In the genomic region with DNA sequence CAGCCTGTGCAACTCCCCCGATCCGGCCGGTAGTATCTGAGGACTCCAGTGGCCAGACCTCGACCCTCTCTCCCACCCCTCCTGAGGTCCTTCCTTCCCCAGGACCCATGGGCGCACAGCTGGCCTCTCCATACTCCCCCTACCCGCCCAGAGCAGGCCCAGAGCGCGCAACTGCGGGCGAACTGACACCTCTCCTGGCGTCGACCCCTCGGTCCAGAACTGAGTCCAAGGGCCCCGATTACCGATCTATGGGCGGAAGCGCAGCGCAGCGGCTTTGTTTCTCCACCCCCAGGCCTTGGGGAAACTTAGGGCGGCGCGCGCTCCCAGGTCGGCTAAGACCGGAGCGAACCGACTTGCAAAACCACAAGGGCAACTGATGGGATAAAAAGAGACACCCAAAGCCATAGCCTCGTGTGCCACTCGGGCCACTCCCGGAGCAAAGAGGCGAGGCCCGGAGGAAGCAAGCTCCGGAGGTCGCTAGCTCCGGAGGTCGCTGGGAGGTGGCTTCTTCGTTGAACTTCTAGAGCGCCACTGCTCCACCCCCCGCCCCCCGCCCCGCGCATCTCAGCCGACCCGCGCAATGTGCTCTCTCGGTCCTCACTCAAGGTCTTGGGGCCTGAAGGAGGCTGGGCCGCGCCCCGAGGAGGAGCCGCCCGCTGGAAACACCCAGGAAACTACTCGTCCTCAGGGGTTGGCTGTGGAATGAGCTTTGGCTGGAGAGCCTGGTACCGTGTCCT, we compare ENCODE assay signal across 1 cellular context.
TF ChIP-seq lines count a peak whose summit lies in the region.

No MANE protein-coding gene starts in this region.

TF ChIP-seq in K562, 482 proteins besides CTCF, POLR2A, EP300 and RAD21 (continued from another document and continues in another):
- TF ChIP-seq, protein P1, sequence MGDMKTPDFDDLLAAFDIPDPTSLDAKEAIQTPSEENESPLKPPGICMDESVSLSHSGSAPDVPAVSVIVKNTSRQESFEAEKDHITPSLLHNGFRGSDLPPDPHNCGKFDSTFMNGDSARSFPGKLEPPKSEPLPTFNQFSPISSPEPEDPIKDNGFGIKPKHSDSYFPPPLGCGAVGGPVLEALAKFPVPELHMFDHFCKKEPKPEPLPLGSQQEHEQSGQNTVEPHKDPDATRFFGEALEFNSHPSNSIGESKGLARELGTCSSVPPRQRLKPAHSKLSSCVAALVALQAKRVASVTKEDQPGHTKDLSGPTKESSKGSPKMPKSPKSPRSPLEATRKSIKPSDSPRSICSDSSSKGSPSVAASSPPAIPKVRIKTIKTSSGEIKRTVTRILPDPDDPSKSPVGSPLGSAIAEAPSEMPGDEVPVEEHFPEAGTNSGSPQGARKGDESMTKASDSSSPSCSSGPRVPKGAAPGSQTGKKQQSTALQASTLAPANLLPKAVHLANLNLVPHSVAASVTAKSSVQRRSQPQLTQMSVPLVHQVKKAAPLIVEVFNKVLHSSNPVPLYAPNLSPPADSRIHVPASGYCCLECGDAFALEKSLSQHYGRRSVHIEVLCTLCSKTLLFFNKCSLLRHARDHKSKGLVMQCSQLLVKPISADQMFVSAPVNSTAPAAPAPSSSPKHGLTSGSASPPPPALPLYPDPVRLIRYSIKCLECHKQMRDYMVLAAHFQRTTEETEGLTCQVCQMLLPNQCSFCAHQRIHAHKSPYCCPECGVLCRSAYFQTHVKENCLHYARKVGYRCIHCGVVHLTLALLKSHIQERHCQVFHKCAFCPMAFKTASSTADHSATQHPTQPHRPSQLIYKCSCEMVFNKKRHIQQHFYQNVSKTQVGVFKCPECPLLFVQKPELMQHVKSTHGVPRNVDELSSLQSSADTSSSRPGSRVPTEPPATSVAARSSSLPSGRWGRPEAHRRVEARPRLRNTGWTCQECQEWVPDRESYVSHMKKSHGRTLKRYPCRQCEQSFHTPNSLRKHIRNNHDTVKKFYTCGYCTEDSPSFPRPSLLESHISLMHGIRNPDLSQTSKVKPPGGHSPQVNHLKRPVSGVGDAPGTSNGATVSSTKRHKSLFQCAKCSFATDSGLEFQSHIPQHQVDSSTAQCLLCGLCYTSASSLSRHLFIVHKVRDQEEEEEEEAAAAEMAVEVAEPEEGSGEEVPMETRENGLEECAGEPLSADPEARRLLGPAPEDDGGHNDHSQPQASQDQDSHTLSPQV (IDR thresholded peaks at IDR 0.05) = no peak
- no peak for TF ChIP-seq TCF3 (CRISPR knock-in tag; IDR thresholded peaks at IDR 0.05)
- no peak for TF ChIP-seq MCM3 (IDR thresholded peaks at IDR 0.05)
- TF ChIP-seq, protein P2, sequence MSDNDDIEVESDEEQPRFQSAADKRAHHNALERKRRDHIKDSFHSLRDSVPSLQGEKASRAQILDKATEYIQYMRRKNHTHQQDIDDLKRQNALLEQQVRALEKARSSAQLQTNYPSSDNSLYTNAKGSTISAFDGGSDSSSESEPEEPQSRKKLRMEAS (CRISPR knock-in tag; IDR thresholded peaks at IDR 0.05) = peak; percentile 70
- no peak for TF ChIP-seq MAFF (IDR thresholded peaks at IDR 0.05; ENCODE audit: low read length)
- no peak for TF ChIP-seq SNRNP70 (optimal IDR thresholded peaks at IDR 0.05; ENCODE audit: low read depth, low read length)
- TF ChIP-seq, protein P3, sequence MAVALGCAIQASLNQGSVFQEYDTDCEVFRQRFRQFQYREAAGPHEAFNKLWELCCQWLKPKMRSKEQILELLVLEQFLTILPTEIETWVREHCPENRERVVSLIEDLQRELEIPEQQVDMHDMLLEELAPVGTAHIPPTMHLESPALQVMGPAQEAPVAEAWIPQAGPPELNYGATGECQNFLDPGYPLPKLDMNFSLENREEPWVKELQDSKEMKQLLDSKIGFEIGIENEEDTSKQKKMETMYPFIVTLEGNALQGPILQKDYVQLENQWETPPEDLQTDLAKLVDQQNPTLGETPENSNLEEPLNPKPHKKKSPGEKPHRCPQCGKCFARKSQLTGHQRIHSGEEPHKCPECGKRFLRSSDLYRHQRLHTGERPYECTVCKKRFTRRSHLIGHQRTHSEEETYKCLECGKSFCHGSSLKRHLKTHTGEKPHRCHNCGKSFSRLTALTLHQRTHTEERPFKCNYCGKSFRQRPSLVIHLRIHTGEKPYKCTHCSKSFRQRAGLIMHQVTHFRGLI (CRISPR knock-in tag; IDR thresholded peaks at IDR 0.05) = no peak
- no peak for TF ChIP-seq CSDE1 (IDR thresholded peaks at IDR 0.05)
- no peak for TF ChIP-seq JUND (IDR thresholded peaks at IDR 0.05; ENCODE audit: borderline replicate concordance, low read depth, low read length)
- TF ChIP-seq JUND (tag; IDR thresholded peaks at IDR 0.05; ENCODE audit: borderline replicate concordance, low read depth, low read length) = no peak
- TF ChIP-seq ZBTB8A (IDR thresholded peaks at IDR 0.05; ENCODE audit: partially characterized antibody) = no peak
- no peak for TF ChIP-seq ZFPM2 (CRISPR knock-in tag; IDR thresholded peaks at IDR 0.05)
- no peak for TF ChIP-seq RBM22 (IDR thresholded peaks at IDR 0.05; ENCODE audit: low read depth, low read length, poor library complexity, severe bottlenecking)
- TF ChIP-seq KDM5B (IDR thresholded peaks at IDR 0.05; ENCODE audit: insufficient replicate concordance, low read depth, low read length) = peak; percentile 44
- TF ChIP-seq ELF1 (tag; IDR thresholded peaks at IDR 0.05) = 0 out of 2 replicates have a peak, but pooled peaks have one; percentile 18
- TF ChIP-seq, protein P4, sequence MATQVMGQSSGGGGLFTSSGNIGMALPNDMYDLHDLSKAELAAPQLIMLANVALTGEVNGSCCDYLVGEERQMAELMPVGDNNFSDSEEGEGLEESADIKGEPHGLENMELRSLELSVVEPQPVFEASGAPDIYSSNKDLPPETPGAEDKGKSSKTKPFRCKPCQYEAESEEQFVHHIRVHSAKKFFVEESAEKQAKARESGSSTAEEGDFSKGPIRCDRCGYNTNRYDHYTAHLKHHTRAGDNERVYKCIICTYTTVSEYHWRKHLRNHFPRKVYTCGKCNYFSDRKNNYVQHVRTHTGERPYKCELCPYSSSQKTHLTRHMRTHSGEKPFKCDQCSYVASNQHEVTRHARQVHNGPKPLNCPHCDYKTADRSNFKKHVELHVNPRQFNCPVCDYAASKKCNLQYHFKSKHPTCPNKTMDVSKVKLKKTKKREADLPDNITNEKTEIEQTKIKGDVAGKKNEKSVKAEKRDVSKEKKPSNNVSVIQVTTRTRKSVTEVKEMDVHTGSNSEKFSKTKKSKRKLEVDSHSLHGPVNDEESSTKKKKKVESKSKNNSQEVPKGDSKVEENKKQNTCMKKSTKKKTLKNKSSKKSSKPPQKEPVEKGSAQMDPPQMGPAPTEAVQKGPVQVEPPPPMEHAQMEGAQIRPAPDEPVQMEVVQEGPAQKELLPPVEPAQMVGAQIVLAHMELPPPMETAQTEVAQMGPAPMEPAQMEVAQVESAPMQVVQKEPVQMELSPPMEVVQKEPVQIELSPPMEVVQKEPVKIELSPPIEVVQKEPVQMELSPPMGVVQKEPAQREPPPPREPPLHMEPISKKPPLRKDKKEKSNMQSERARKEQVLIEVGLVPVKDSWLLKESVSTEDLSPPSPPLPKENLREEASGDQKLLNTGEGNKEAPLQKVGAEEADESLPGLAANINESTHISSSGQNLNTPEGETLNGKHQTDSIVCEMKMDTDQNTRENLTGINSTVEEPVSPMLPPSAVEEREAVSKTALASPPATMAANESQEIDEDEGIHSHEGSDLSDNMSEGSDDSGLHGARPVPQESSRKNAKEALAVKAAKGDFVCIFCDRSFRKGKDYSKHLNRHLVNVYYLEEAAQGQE (CRISPR knock-in tag; IDR thresholded peaks at IDR 0.05; ENCODE audit: low read depth) = peak; percentile 72; the same call in 1 of the 2 replicates
- TF ChIP-seq SIN3A (IDR thresholded peaks at IDR 0.05; ENCODE audit: borderline replicate concordance in 2 of 2, control insufficient read depth in 1 of 2, low read depth in 2 of 2, low read length in 2 of 2) = no peak
- no peak for TF ChIP-seq RBM25 (IDR thresholded peaks at IDR 0.05; ENCODE audit: low read depth, low read length, severe bottlenecking)
- no peak for TF ChIP-seq ZNF586 (CRISPR knock-in tag; conservative IDR thresholded peaks at IDR 0.05)
- no peak for TF ChIP-seq HDGF (IDR thresholded peaks at IDR 0.05)
- TF ChIP-seq BMI1 (IDR thresholded peaks at IDR 0.05; ENCODE audit: low read length) = no peak
- TF ChIP-seq, protein P5, sequence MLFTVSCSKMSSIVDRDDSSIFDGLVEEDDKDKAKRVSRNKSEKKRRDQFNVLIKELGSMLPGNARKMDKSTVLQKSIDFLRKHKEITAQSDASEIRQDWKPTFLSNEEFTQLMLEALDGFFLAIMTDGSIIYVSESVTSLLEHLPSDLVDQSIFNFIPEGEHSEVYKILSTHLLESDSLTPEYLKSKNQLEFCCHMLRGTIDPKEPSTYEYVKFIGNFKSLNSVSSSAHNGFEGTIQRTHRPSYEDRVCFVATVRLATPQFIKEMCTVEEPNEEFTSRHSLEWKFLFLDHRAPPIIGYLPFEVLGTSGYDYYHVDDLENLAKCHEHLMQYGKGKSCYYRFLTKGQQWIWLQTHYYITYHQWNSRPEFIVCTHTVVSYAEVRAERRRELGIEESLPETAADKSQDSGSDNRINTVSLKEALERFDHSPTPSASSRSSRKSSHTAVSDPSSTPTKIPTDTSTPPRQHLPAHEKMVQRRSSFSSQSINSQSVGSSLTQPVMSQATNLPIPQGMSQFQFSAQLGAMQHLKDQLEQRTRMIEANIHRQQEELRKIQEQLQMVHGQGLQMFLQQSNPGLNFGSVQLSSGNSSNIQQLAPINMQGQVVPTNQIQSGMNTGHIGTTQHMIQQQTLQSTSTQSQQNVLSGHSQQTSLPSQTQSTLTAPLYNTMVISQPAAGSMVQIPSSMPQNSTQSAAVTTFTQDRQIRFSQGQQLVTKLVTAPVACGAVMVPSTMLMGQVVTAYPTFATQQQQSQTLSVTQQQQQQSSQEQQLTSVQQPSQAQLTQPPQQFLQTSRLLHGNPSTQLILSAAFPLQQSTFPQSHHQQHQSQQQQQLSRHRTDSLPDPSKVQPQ (CRISPR knock-in tag; IDR thresholded peaks at IDR 0.05; ENCODE audit: borderline replicate concordance) = no peak
- TF ChIP-seq ZNF717 (CRISPR knock-in tag; IDR thresholded peaks at IDR 0.05) = no peak
- TF ChIP-seq, protein P6, sequence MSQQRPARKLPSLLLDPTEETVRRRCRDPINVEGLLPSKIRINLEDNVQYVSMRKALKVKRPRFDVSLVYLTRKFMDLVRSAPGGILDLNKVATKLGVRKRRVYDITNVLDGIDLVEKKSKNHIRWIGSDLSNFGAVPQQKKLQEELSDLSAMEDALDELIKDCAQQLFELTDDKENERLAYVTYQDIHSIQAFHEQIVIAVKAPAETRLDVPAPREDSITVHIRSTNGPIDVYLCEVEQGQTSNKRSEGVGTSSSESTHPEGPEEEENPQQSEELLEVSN (IDR thresholded peaks at IDR 0.05; ENCODE audit: borderline replicate concordance in 1 of 2, extremely low read depth in 1 of 2, insufficient read depth in 1 of 2, insufficient read length in 1 of 2, low read depth in 1 of 2, low read length in 1 of 2, poor library complexity in 1 of 2, severe bottlenecking in 1 of 2) = peak in 1 of 2 experiments; percentile 43
- TF ChIP-seq, protein P7, sequence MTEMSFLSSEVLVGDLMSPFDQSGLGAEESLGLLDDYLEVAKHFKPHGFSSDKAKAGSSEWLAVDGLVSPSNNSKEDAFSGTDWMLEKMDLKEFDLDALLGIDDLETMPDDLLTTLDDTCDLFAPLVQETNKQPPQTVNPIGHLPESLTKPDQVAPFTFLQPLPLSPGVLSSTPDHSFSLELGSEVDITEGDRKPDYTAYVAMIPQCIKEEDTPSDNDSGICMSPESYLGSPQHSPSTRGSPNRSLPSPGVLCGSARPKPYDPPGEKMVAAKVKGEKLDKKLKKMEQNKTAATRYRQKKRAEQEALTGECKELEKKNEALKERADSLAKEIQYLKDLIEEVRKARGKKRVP (CRISPR knock-in tag; IDR thresholded peaks at IDR 0.05) = 0 out of 2 replicates have a peak, but pooled peaks have one; percentile 4
- TF ChIP-seq ZNF76 (CRISPR knock-in tag; IDR thresholded peaks at IDR 0.05; ENCODE audit: borderline replicate concordance) = no peak
- TF ChIP-seq, protein P8, sequence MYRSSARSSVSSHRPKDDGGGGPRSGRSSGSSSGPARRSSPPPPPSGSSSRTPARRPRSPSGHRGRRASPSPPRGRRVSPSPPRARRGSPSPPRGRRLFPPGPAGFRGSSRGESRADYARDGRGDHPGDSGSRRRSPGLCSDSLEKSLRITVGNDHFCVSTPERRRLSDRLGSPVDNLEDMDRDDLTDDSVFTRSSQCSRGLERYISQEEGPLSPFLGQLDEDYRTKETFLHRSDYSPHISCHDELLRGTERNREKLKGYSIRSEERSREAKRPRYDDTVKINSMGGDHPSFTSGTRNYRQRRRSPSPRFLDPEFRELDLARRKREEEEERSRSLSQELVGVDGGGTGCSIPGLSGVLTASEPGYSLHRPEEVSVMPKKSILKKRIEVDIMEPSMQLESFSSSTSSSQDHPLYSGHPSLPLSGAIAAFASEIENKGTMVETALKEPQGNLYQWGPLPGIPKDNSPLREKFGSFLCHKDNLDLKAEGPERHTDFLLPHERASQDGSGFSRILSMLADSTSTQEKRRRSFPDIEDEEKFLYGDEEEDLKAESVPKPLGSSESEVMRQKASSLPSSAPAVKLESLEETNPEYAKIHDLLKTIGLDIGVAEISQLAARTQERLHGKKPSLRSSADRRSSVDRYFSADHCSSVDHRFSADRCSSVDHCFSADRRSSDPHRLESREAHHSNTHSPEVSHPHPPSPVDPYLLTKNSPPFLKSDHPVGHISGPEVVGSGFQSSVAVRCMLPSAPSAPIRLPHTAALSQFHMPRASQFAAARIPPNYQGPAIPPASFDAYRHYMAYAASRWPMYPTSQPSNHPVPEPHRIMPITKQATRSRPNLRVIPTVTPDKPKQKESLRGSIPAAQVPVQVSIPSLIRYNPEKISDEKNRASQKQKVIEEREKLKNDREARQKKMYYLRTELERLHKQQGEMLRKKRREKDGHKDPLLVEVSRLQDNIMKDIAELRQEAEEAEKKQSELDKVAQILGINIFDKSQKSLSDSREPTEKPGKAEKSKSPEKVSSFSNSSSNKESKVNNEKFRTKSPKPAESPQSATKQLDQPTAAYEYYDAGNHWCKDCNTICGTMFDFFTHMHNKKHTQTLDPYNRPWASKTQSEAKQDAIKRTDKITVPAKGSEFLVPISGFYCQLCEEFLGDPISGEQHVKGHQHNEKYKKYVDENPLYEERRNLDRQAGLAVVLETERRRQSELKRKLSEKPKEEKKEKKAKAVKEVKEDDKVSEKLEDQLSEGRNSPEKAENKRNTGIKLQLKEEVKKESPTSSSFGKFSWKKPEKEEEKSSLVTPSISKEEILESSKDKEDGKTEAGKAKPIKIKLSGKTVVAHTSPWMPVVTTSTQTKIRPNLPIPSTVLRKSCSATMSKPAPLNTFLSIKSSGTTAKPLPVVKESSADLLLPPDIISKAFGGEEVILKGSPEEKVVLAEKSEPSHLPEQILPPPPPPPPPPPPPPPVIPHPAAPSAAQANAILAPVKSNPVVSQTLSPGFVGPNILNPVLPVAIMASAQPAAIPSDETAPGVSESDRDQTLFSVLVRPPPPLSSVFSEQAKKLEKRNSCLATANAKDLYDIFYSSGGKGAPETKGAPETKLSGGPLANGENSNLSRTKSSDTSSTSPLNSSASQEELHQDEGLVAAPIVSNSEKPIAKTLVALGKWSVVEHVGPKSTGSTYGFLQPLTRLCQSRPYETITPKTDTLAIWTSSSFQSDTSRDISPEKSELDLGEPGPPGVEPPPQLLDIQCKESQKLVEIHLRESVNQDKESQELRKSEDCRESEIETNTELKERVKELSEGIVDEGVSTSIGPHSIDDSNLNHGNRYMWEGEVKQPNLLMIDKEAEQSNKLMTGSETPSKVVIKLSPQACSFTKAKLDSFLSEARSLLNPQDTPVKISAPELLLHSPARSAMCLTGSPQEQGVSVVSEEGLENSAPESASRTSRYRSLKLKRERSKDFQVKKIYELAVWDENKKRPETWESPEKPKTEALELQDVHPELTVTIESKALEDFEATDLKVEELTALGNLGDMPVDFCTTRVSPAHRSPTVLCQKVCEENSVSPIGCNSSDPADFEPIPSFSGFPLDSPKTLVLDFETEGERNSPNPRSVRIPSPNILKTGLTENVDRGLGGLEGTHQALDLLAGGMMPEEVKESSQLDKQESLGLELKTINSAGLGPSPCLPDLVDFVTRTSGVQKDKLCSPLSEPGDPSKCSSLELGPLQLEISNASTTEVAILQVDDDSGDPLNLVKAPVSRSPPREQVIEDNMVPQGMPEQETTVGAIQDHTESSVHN (IDR thresholded peaks at IDR 0.05; ENCODE audit: borderline replicate concordance in 1 of 2, low read depth in 1 of 2) = no peak
- TF ChIP-seq SRF (CRISPR knock-in tag; IDR thresholded peaks at IDR 0.05) = no peak
- TF ChIP-seq ZNF699 (CRISPR knock-in tag; IDR thresholded peaks at IDR 0.05; ENCODE audit: insufficient replicate concordance) = no peak
